ENCODE assay signal across 1 cellular context in genomic region chr5:167303582-167303981, GRCh38.
TF ChIP-seq lines count a peak whose summit lies in the region.

No MANE protein-coding gene starts in this region.

TF ChIP-seq in H1, 55 proteins besides CTCF, POLR2A, EP300 and RAD21 (continued from another document):
- TF ChIP-seq NANOG (IDR thresholded peaks at IDR 0.05; ENCODE audit: insufficient read depth, low read depth, low read length, poor library complexity, severe bottlenecking) (no peak), CREB1 (IDR thresholded peaks at IDR 0.05) (no peak), SIRT6 (IDR thresholded peaks at IDR 0.05; ENCODE audit: low read length) (no peak), RFX5 (IDR thresholded peaks at IDR 0.05; ENCODE audit: borderline replicate concordance, low read depth, low read length) (no peak)
TF ChIP-seq in H1: peak in this region for 0.
